In the genomic region with DNA sequence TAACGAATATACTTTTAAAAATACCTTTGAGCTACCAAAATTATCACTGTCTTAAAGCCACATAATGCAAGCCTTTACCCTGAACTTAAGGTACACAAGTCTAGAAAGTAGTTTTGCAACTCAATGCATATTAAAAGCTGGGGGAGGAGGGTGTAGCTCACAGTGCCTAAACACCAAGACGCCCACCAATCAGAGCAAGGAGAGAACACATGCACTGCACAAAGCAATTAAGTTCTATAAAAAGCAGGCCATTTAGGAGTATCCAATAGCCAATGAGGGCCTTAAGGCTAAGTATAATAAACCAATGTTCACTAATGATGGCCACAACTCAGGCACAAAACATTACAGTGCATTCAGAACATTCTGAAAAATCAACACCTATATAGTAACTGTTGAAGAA, we compare ENCODE assay signal across 15 cellular contexts.
"Had no signal": no experiment of that assay in that cellular context is flagged by ENCODE, and none has a peak within 500 bp of the region (broad histone marks: within the 10 kb centered on the region; RNA-seq: fewer than 3 reads in every experiment).

No MANE protein-coding gene starts in this region.

- H3K9me3 ChIP-seq: neutrophil, right atrium auricular region, stomach, thoracic aorta, transverse colon had no signal

- H3K4me2 ChIP-seq: hepatocyte had no signal

- H3K4me3 ChIP-seq: coronary artery, hepatocyte, right atrium auricular region, stomach, thoracic aorta, transverse colon had no signal

- H3K27me3 Mint-ChIP-seq: naive thymus-derived CD4-positive, alpha-beta T cell had no signal

- DNase-seq: effector CD4-positive, alpha-beta T cell; foreskin melanocyte; naive thymus-derived CD4-positive, alpha-beta T cell; posterior cingulate gyrus; small intestine; stimulated activated CD4-positive, alpha-beta T cell treated with anti-CD3 and anti-CD28 coated beads, Interleukin-12 subunit alpha, Interleukin-12 subunit beta, amount 100 ng/mL, for 4 hours; stimulated activated naive CD4-positive, alpha-beta T cell; stomach; substantia nigra; transverse colon had no signal

- H3K27me3 ChIP-seq: hepatocyte, neutrophil, right atrium auricular region, stomach, transverse colon had no signal

- H3K27ac ChIP-seq: coronary artery, hepatocyte, neutrophil, right atrium auricular region, stomach, thoracic aorta, transverse colon had no signal

- H2AFZ ChIP-seq: hepatocyte had no signal

- ATAC-seq: naive thymus-derived CD4-positive, alpha-beta T cell had no signal
